ENCODE assay signal across 21 cellular contexts in genomic region chr1:116487583-116487982, GRCh38.
A peak's percentile ranks its signal among the peaks of the same experiment; 100 is the strongest.
DNase-seq lines count a peak whose midpoint lies in the region; ATAC-seq and TF ChIP-seq lines count a peak whose summit lies in the region.
"Had no signal": no experiment of that assay in that cellular context is flagged by ENCODE, and none has a peak within 500 bp of the region (broad histone marks: within the 10 kb centered on the region; RNA-seq: fewer than 3 reads in every experiment).

No MANE protein-coding gene starts in this region.

- no peak for ATAC-seq in central memory CD8-positive, alpha-beta T cell (replicated peaks; ENCODE audit: extremely low read depth, poor library complexity, severe bottlenecking)
- ATAC-seq in HG02678 (IDR thresholded peaks at IDR 0.05; ENCODE audit: unreplicated experiment), result no peak
- ATAC-seq in GM21619 (IDR thresholded peaks at IDR 0.05; ENCODE audit: unreplicated experiment), result no peak
- ATAC-seq: GM23338 had no signal

- TF ChIP-seq CTCF in A673 (conservative IDR thresholded peaks at IDR 0.05; ENCODE audit: low read depth, low read length) (no peak), neural crest cell (conservative IDR thresholded peaks at IDR 0.05) (no peak)

- H3K27me3 ChIP-seq in A673 (replicated peaks; ENCODE audit: insufficient read depth, low read depth, low read length, poor library complexity), result no peaks in the 10 kb centered on the region

- no peaks in the 10 kb centered on the region for H3K36me3 ChIP-seq in A673 (ENCODE audit: insufficient read depth, low read length, poor library complexity, severe bottlenecking)

- H3K4me1 Mint-ChIP-seq in central memory CD8-positive, alpha-beta T cell, result no peaks in the 10 kb centered on the region
- H3K4me1 Mint-ChIP-seq in neural crest cell, result peaks cover 51% of the 10 kb centered on the region

- peaks cover 59% of the 10 kb centered on the region for H3K4me1 ChIP-seq in A673 (ENCODE audit: insufficient read depth, low read length, poor library complexity, severe bottlenecking)

- H3K9me3 Mint-ChIP-seq in central memory CD8-positive, alpha-beta T cell, result no peaks in the 10 kb centered on the region
- no peaks in the 10 kb centered on the region for H3K9me3 Mint-ChIP-seq in neural crest cell
- H3K9me3 Mint-ChIP-seq: GM23338 had no signal

- CTCF ChIA-PET in A673 (lab: Charles Lee), result interaction anchor here (0.6 to 3.9 kb wide), 3 partner anchors 348 to 712 kb away, joined by 3 to 112 read pairs (median 3); no protein-coding TSS in a partner anchor

- no peaks in the 10 kb centered on the region for H3K9me3 ChIP-seq in A673 (ENCODE audit: low read depth, low read length, poor library complexity, severe bottlenecking)
- H3K9me3 ChIP-seq: SK-N-SH had no signal

- POLR2A ChIA-PET in A673 (lab: Charles Lee; ENCODE audit: low non-redundant PET), result no interaction called here

- H3K27ac Mint-ChIP-seq in central memory CD8-positive, alpha-beta T cell (ENCODE audit: low read depth), result peak overlapping the region; percentile 9
- peak overlapping the region; percentile 95 for H3K27ac Mint-ChIP-seq in neural crest cell (ENCODE audit: unreplicated experiment)
- H3K27ac Mint-ChIP-seq: GM23338 had no signal

- intact Hi-C loops in A673 (cut with micrococcal nuclease; ENCODE audit: unreplicated experiment), result loop anchor here (5.0 kb wide), 1 partner anchor 115 kb away; the partner anchor contains the start of gene ATP1A1

- no peaks in the 10 kb centered on the region for H3K36me3 Mint-ChIP-seq in central memory CD8-positive, alpha-beta T cell (ENCODE audit: insufficient read depth)
- H3K36me3 Mint-ChIP-seq in neural crest cell (ENCODE audit: low read depth), result no peaks in the 10 kb centered on the region

- H3K27me3 Mint-ChIP-seq in central memory CD8-positive, alpha-beta T cell, result no peaks in the 10 kb centered on the region
- no peaks in the 10 kb centered on the region for H3K27me3 Mint-ChIP-seq in neural crest cell (ENCODE audit: low read depth)

- in situ Hi-C loops in SK-MEL-5 (cut with HindIII; ENCODE audit: low pct_unique_long_range_greater_than_20kb, low sequenced_read_pairs), result loop anchor here (25.0 kb wide), 1 partner anchor 100 kb away; no protein-coding TSS in a partner anchor

- DNase-seq in A673 (ENCODE audit: low spot score) (no peak), SK-MEL-5 (ENCODE audit: low read depth, low spot score) (peak; percentile 41), neural crest cell (ENCODE audit: low read depth, low spot score) (no peak), H4 (ENCODE audit: low spot score) (no peak), NCI-H526 treated with DMSO at 0.1 percent for 48 hours (lab: John Stamatoyannopoulos, UW) (no peak)
- DNase-seq in central memory CD8-positive, alpha-beta T cell (ENCODE audit: low spot score in 2 of 2), result no peak
- DNase-seq: EL, GF-D8, HCEC 1CT, IMR-90, NCI-H1105, NCI-H2029 treated with DMSO at 0.1 percent for 48 hours, NCI-H524 treated with DMSO at 0.1 percent for 48 hours, OCI-M1, SHP77, SK-N-SH had no signal

- no peak overlapping the region for H3K4me3 Mint-ChIP-seq in central memory CD8-positive, alpha-beta T cell
- H3K4me3 Mint-ChIP-seq in neural crest cell, result no peak overlapping the region
- H3K4me3 Mint-ChIP-seq: GM23338 had no signal

- no peak overlapping the region for H3K4me3 ChIP-seq in A673 (ENCODE audit: low read depth, low read length, poor library complexity, severe bottlenecking)
- H3K4me3 ChIP-seq: GM23338 had no signal

- BruUV-seq in A673 (replicated peaks; lab: Mats Ljungman, UMichigan), result no TSS peak

- peak overlapping the region; percentile 27 for H3K27ac ChIP-seq in A673 (ENCODE audit: low read depth, low read length, poor library complexity, severe bottlenecking)
- H3K27ac ChIP-seq: C4-2B, KMS-11 had no signal
